11 cellular contexts compared by ENCODE assay signal in the genomic region with DNA sequence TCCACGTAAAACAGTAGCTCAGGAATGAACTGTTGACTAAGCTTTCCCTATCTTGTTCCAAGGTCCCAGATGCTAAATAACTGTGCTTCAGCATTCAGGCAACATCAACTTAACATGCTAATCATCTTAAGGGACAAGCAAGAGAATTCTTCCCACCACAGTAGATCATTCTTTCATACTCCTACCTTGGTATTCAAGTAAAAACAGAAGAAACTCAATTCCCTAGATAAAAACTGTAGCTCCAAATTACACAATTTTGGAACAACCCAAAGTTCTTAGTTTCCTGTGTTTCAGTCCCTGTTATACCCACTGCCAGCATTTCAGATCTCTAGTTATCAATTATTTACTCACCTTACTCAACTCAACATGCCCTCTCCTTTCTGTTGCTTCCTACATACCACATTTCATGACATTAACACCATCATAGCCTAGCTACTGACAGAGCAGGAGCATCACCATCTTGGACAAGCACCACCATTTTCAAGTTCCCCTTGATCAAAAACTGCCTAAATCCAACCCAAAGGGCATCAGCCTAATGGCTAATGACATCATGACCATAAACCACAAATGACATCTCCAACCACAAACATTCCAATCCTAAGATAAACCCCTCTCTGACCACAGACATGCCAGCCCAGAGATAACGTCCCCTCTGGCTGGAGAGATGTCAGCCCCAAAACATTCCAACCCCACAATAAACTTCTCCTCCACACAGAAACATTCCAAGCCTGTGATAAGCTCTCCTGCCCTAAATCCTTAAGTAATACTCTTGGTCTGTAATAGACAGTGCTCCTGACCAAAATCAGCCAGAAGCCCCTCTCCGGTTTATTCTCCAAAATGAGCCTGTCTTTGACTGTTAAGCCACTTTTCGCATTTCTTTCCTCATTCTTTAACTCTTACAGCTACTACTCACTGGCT.
DNase-seq lines count a peak whose midpoint lies in the region; ATAC-seq and TF ChIP-seq lines count a peak whose summit lies in the region.
"Had no signal": no experiment of that assay in that cellular context is flagged by ENCODE, and none has a peak within 500 bp of the region (broad histone marks: within the 10 kb centered on the region; RNA-seq: fewer than 3 reads in every experiment).

No MANE protein-coding gene starts in this region.

- DNase-seq in activated naive CD4-positive, alpha-beta T cell treated with anti-CD3 and anti-CD28 coated beads, Interleukin-2, amount 50 U/mL, for 16 hours, result no peak
- no peak for DNase-seq in SK-N-SH
- peak; percentile 91 for DNase-seq in fibroblast of peridontal ligament (ENCODE audit: extremely low read depth)
- DNase-seq in smooth muscle cell (lab: John Stamatoyannopoulos, UW; ENCODE audit: unreplicated experiment), result no peak
- no peak for DNase-seq in NCI-H748 (lab: John Stamatoyannopoulos, UW; ENCODE audit: unreplicated experiment)
- no peak for DNase-seq in NCI-H128 (lab: John Stamatoyannopoulos, UW; ENCODE audit: unreplicated experiment)
- DNase-seq: BE2C, SHP77 treated with DMSO at 0.1 percent for 48 hours had no signal

- H3K4me3 Mint-ChIP-seq in activated naive CD4-positive, alpha-beta T cell treated with anti-CD3 and anti-CD28 coated beads, Interleukin-2, amount 50 U/mL, for 24 hours, result no peak overlapping the region

- TF ChIP-seq CTCF in SK-N-SH (IDR thresholded peaks at IDR 0.05) (no peak), smooth muscle cell (IDR thresholded peaks at IDR 0.05; ENCODE audit: borderline replicate concordance, insufficient read depth, poor library complexity, severe bottlenecking) (no peak)

- H3K36me3 ChIP-seq in SK-N-SH (replicated peaks in 1 of 2; ENCODE audit: control insufficient read depth in 1 of 2, insufficient read depth in 2 of 2, low read length in 1 of 2) (no peaks in the 10 kb centered on the region), smooth muscle cell (ENCODE audit: low read depth) (no peaks in the 10 kb centered on the region)
- H3K36me3 ChIP-seq: BE2C, vagina had no signal

- H3K4me2 ChIP-seq in SK-N-SH, result peak overlapping the region; percentile 46
- H3K4me2 ChIP-seq in smooth muscle cell, result peak overlapping the region; percentile 64

- H3K27ac Mint-ChIP-seq in activated naive CD4-positive, alpha-beta T cell treated with anti-CD3 and anti-CD28 coated beads, Interleukin-2, amount 50 U/mL, for 24 hours, result peak overlapping the region; percentile 13

- H3K4me3 ChIP-seq in SK-N-SH (ENCODE audit: low read depth in 2 of 2, low read length in 1 of 2), result no peak overlapping the region
- H3K4me3 ChIP-seq in smooth muscle cell, result no peak overlapping the region
- H3K4me3 ChIP-seq: vagina had no signal

- H3K9me3 Mint-ChIP-seq in activated naive CD4-positive, alpha-beta T cell treated with anti-CD3 and anti-CD28 coated beads, Interleukin-2, amount 50 U/mL, for 24 hours, result no peaks in the 10 kb centered on the region

- peaks cover 54% of the 10 kb centered on the region for H3K4me1 Mint-ChIP-seq in activated naive CD4-positive, alpha-beta T cell treated with anti-CD3 and anti-CD28 coated beads, Interleukin-2, amount 50 U/mL, for 24 hours

- H4K20me1 ChIP-seq in SK-N-SH (ENCODE audit: insufficient read depth) (peaks cover 8% of the 10 kb centered on the region; the same call in 1 of the 2 replicates), smooth muscle cell (ENCODE audit: low read depth) (peaks cover 41% of the 10 kb centered on the region)

- H3K27me3 ChIP-seq in SK-N-SH (ENCODE audit: insufficient read depth) (no peaks in the 10 kb centered on the region), smooth muscle cell (ENCODE audit: low read depth) (no peaks in the 10 kb centered on the region)
- H3K27me3 ChIP-seq: BE2C, vagina had no signal

- H3K9ac ChIP-seq in SK-N-SH (no peak overlapping the region), smooth muscle cell (ENCODE audit: low read depth) (peak overlapping the region; percentile 31)

- no peak for TF ChIP-seq RAD21 in SK-N-SH (IDR thresholded peaks at IDR 0.05; ENCODE audit: low read length)

- H3K27ac ChIP-seq in SK-N-SH (ENCODE audit: low read depth in 2 of 2, low read length in 1 of 2) (peak overlapping the region; percentile 36 to 39; a peak in 3 of 4 replicates), smooth muscle cell (ENCODE audit: low read depth) (peak overlapping the region; percentile 87)
- H3K27ac ChIP-seq: vagina had no signal

- H3K36me3 Mint-ChIP-seq in activated naive CD4-positive, alpha-beta T cell treated with anti-CD3 and anti-CD28 coated beads, Interleukin-2, amount 50 U/mL, for 24 hours, result peaks cover 2% of the 10 kb centered on the region

- H3K79me2 ChIP-seq in SK-N-SH (ENCODE audit: insufficient read depth) (peaks cover 26% of the 10 kb centered on the region), smooth muscle cell (ENCODE audit: low read depth) (peaks cover 68% of the 10 kb centered on the region)

- no peaks in the 10 kb centered on the region for H3K27me3 Mint-ChIP-seq in activated naive CD4-positive, alpha-beta T cell treated with anti-CD3 and anti-CD28 coated beads, Interleukin-2, amount 50 U/mL, for 24 hours

- peaks cover 8 to 37% of the 10 kb centered on the region in 2 experiments; a peak in 3 of 4 replicates for H3K4me1 ChIP-seq in SK-N-SH (ENCODE audit: control insufficient read depth in 1 of 2, insufficient read depth in 2 of 2, low read depth in 1 of 2, low read length in 1 of 2)
- H3K4me1 ChIP-seq in smooth muscle cell (ENCODE audit: low read depth), result peaks cover 60% of the 10 kb centered on the region
- H3K4me1 ChIP-seq: BE2C had no signal

- H3F3A ChIP-seq in SK-N-SH (replicated peaks; ENCODE audit: insufficient read depth) (no peaks in the 10 kb centered on the region), smooth muscle cell (ENCODE audit: low read depth) (peaks cover 17% of the 10 kb centered on the region)

- H2AFZ ChIP-seq in SK-N-SH (ENCODE audit: low read depth) (no peak overlapping the region), smooth muscle cell (ENCODE audit: low read depth) (no peak overlapping the region)

- H3K9me3 ChIP-seq in SK-N-SH (no peaks in the 10 kb centered on the region), smooth muscle cell (replicated peaks; ENCODE audit: low read depth) (no peaks in the 10 kb centered on the region)
- H3K9me3 ChIP-seq: BE2C, vagina had no signal

- CTCF ChIA-PET in SK-N-SH (lab: Yijun Ruan, JAX), result interaction anchor here (2.2 kb wide), 1 partner anchor 28 kb away, joined by 6 read pairs; no protein-coding TSS in a partner anchor

- POLR2A ChIA-PET in SK-N-SH (lab: Yijun Ruan, JAX), result no interaction called here

- ATAC-seq in GM18498 (IDR thresholded peaks at IDR 0.05; ENCODE audit: unreplicated experiment), result no peak

- H3K9me2 ChIP-seq in SK-N-SH, result no peaks in the 10 kb centered on the region

- TF ChIP-seq EP300 in SK-N-SH (IDR thresholded peaks at IDR 0.05; ENCODE audit: borderline replicate concordance in 1 of 2, low read depth in 1 of 2, low read length in 1 of 2), result peak in 1 of 2 experiments; percentile 87; a peak in 2 of 4 replicates

- WGBS in SK-N-SH (ENCODE audit: low lambda C conversion rate), result 49% methylated on average over 4 of the region's 4 CpGs
- 4% methylated on average over 4 of the region's 4 CpGs for WGBS in smooth muscle cell (ENCODE audit: low lambda C conversion rate)

TF ChIP-seq in SK-N-SH, 30 proteins besides CTCF, POLR2A, EP300 and RAD21 (continues in another document):
- TF ChIP-seq FOXM1 (IDR thresholded peaks at IDR 0.05; ENCODE audit: low read depth), result no peak
- no peak for TF ChIP-seq CHD2 (IDR thresholded peaks at IDR 0.05; ENCODE audit: low read length, partially characterized antibody)
- TF ChIP-seq, protein P1, sequence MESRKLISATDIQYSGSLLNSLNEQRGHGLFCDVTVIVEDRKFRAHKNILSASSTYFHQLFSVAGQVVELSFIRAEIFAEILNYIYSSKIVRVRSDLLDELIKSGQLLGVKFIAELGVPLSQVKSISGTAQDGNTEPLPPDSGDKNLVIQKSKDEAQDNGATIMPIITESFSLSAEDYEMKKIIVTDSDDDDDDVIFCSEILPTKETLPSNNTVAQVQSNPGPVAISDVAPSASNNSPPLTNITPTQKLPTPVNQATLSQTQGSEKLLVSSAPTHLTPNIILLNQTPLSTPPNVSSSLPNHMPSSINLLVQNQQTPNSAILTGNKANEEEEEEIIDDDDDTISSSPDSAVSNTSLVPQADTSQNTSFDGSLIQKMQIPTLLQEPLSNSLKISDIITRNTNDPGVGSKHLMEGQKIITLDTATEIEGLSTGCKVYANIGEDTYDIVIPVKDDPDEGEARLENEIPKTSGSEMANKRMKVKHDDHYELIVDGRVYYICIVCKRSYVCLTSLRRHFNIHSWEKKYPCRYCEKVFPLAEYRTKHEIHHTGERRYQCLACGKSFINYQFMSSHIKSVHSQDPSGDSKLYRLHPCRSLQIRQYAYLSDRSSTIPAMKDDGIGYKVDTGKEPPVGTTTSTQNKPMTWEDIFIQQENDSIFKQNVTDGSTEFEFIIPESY (IDR thresholded peaks at IDR 0.05; ENCODE audit: borderline replicate concordance, low read depth), result peak; percentile 61; the same call in 1 of the 2 replicates
- TF ChIP-seq TCF12 (IDR thresholded peaks at IDR 0.05), result peak; percentile 90
- TF ChIP-seq RXRA (IDR thresholded peaks at IDR 0.05; ENCODE audit: borderline replicate concordance, low read depth), result peak; percentile 74; the same call in 1 of the 2 replicates
- TF ChIP-seq POLR2AphosphoS5 (IDR thresholded peaks at IDR 0.05; ENCODE audit: low read depth, low read length), result peak; percentile 40; the same call in 1 of the 2 replicates
- TF ChIP-seq SMC3 (IDR thresholded peaks at IDR 0.05; ENCODE audit: low read depth, low read length), result no peak
- TF ChIP-seq FOXJ3 (CRISPR knock-in tag; IDR thresholded peaks at IDR 0.05), result no peak
- TF ChIP-seq, protein P2, sequence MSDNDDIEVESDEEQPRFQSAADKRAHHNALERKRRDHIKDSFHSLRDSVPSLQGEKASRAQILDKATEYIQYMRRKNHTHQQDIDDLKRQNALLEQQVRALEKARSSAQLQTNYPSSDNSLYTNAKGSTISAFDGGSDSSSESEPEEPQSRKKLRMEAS (IDR thresholded peaks at IDR 0.05; ENCODE audit: low read depth), result no peak
- TF ChIP-seq MEF2A (IDR thresholded peaks at IDR 0.05; ENCODE audit: borderline replicate concordance, low read depth), result peak; percentile 60; the same call in 1 of the 2 replicates
- no peak for TF ChIP-seq MXI1 (IDR thresholded peaks at IDR 0.05; ENCODE audit: low read depth, low read length)
- TF ChIP-seq RFX5 (IDR thresholded peaks at IDR 0.05; ENCODE audit: low read length), result no peak
- TF ChIP-seq ELF1 (IDR thresholded peaks at IDR 0.05), result no peak
- peak; percentile 70 for TF ChIP-seq FOSL2 (IDR thresholded peaks at IDR 0.05; ENCODE audit: borderline replicate concordance, low read depth)
- TF ChIP-seq TAF1 (IDR thresholded peaks at IDR 0.05; ENCODE audit: borderline replicate concordance, low read depth, low read length), result no peak
- peak; percentile 78; the same call in 1 of the 2 replicates for TF ChIP-seq YY1 (IDR thresholded peaks at IDR 0.05; ENCODE audit: low read depth)
- peak; percentile 79 for TF ChIP-seq NFIC (IDR thresholded peaks at IDR 0.05; ENCODE audit: borderline replicate concordance)
